16 cellular contexts compared by ENCODE assay signal in genomic region chr7:126005064-126005463, GRCh38.
DNase-seq lines count a peak whose midpoint lies in the region; ATAC-seq and TF ChIP-seq lines count a peak whose summit lies in the region.
"Had no signal": no experiment of that assay in that cellular context is flagged by ENCODE, and none has a peak within 500 bp of the region (broad histone marks: within the 10 kb centered on the region; RNA-seq: fewer than 3 reads in every experiment).

No MANE protein-coding gene starts in this region.

- DNase-seq in WTC11 (ENCODE audit: low spot score) (no peak), neural crest cell (ENCODE audit: low read depth, low spot score) (no peak), coronary artery (ENCODE audit: low spot score) (no peak), vagina (ENCODE audit: extremely low spot score in 2 of 2) (no peak)
- no peak for DNase-seq in activated CD8-positive, alpha-beta memory T cell treated with anti-CD3 and anti-CD28 coated beads for 24 hours
- DNase-seq: C1 segment of cervical spinal cord; Calu3; CD4-positive, alpha-beta memory T cell; COR-L47; DMS53; DMS79 treated with DMSO at 0.1 percent for 48 hours; GF-D8; HFFc6 had no signal

- ATAC-seq in GM19463 (IDR thresholded peaks at IDR 0.05; ENCODE audit: unreplicated experiment) (peak; percentile 49), WTC11 (no peak)
- ATAC-seq: GM23338 had no signal

- no peaks in the 10 kb centered on the region for H3K4me1 ChIP-seq in vagina

- H3K4me3 ChIP-seq in coronary artery (no peak overlapping the region), vagina (no peak overlapping the region)
- H3K4me3 ChIP-seq: GM23338, HAP-1 had no signal

- peak overlapping the region; percentile 50; the same call in 1 of the 2 replicates for H3K27ac Mint-ChIP-seq in WTC11
- H3K27ac Mint-ChIP-seq in neural crest cell (ENCODE audit: unreplicated experiment): peak overlapping the region; percentile 8
- H3K27ac Mint-ChIP-seq: CD4-positive, alpha-beta memory T cell; GM23338; HFFc6 had no signal

- intact Hi-C loops in vagina (cut with DNase I): no loop called here

- H3K27me3 Mint-ChIP-seq in WTC11 (ENCODE audit: low read depth): no peaks in the 10 kb centered on the region; the same call in 1 of the 2 replicates
- no peaks in the 10 kb centered on the region for H3K27me3 Mint-ChIP-seq in neural crest cell (ENCODE audit: low read depth)
- H3K27me3 Mint-ChIP-seq: CD4-positive, alpha-beta memory T cell had no signal

- no peaks in the 10 kb centered on the region for H3K27me3 ChIP-seq in vagina

- H3K9me3 Mint-ChIP-seq in WTC11: 0 out of 2 replicates have a peak, but pooled peaks cover 4% of the 10 kb centered on the region
- H3K9me3 Mint-ChIP-seq in neural crest cell: no peaks in the 10 kb centered on the region
- H3K9me3 Mint-ChIP-seq: GM23338 had no signal

- H3K4me3 Mint-ChIP-seq in WTC11 (no peak overlapping the region), neural crest cell (no peak overlapping the region)
- H3K4me3 Mint-ChIP-seq: CD4-positive, alpha-beta memory T cell; GM23338; HFFc6 had no signal

- H3K27ac ChIP-seq in coronary artery (no peak overlapping the region), vagina (no peak overlapping the region)

- no peak for TF ChIP-seq POLR2A in vagina (IDR thresholded peaks at IDR 0.05)

- H3K4me1 Mint-ChIP-seq in WTC11: peaks cover 77% of the 10 kb centered on the region
- H3K4me1 Mint-ChIP-seq in neural crest cell: peaks cover 12% of the 10 kb centered on the region
- H3K4me1 Mint-ChIP-seq: CD4-positive, alpha-beta memory T cell had no signal

- no peaks in the 10 kb centered on the region for H3K9me3 ChIP-seq in vagina
- H3K9me3 ChIP-seq: HAP-1 had no signal

- POLR2A ChIA-PET in WTC11 (lab: Charles Lee): no interaction called here

- no peaks in the 10 kb centered on the region for H3K36me3 ChIP-seq in vagina
- H3K36me3 ChIP-seq: HAP-1 had no signal

- CTCF ChIA-PET in WTC11 (lab: Charles Lee): no interaction called here

- TF ChIP-seq CTCF in WTC11 (IDR thresholded peaks at IDR 0.05) (no peak), neural crest cell (conservative IDR thresholded peaks at IDR 0.05) (no peak), coronary artery (IDR thresholded peaks at IDR 0.05) (no peak), vagina (IDR thresholded peaks at IDR 0.05) (no peak)

- peaks cover 71% of the 10 kb centered on the region for H3K36me3 Mint-ChIP-seq in WTC11
- H3K36me3 Mint-ChIP-seq in neural crest cell (ENCODE audit: low read depth): no peaks in the 10 kb centered on the region
- H3K36me3 Mint-ChIP-seq: CD4-positive, alpha-beta memory T cell had no signal

TF ChIP-seq in WTC11, 78 proteins besides CTCF, POLR2A, EP300 and RAD21 (continues in another document):
- no peak for TF ChIP-seq TP53 (CRISPR knock-in tag; IDR thresholded peaks at IDR 0.05)
- no peak for TF ChIP-seq MAX (CRISPR knock-in tag; IDR thresholded peaks at IDR 0.05)
- TF ChIP-seq MXD4 (CRISPR knock-in tag; IDR thresholded peaks at IDR 0.05; ENCODE audit: borderline replicate concordance): no peak
- TF ChIP-seq ZBTB43 (CRISPR knock-in tag; IDR thresholded peaks at IDR 0.05): no peak
- no peak for TF ChIP-seq KAT7 (CRISPR knock-in tag; IDR thresholded peaks at IDR 0.05; ENCODE audit: borderline replicate concordance)
- TF ChIP-seq HMGXB4 (CRISPR knock-in tag; IDR thresholded peaks at IDR 0.05): no peak
- no peak for TF ChIP-seq ARID4B (CRISPR knock-in tag; IDR thresholded peaks at IDR 0.05; ENCODE audit: borderline replicate concordance)
- TF ChIP-seq, protein P1, sequence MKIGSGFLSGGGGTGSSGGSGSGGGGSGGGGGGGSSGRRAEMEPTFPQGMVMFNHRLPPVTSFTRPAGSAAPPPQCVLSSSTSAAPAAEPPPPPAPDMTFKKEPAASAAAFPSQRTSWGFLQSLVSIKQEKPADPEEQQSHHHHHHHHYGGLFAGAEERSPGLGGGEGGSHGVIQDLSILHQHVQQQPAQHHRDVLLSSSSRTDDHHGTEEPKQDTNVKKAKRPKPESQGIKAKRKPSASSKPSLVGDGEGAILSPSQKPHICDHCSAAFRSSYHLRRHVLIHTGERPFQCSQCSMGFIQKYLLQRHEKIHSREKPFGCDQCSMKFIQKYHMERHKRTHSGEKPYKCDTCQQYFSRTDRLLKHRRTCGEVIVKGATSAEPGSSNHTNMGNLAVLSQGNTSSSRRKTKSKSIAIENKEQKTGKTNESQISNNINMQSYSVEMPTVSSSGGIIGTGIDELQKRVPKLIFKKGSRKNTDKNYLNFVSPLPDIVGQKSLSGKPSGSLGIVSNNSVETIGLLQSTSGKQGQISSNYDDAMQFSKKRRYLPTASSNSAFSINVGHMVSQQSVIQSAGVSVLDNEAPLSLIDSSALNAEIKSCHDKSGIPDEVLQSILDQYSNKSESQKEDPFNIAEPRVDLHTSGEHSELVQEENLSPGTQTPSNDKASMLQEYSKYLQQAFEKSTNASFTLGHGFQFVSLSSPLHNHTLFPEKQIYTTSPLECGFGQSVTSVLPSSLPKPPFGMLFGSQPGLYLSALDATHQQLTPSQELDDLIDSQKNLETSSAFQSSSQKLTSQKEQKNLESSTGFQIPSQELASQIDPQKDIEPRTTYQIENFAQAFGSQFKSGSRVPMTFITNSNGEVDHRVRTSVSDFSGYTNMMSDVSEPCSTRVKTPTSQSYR (CRISPR knock-in tag; IDR thresholded peaks at IDR 0.05): no peak
- no peak for TF ChIP-seq FOXP4 (CRISPR knock-in tag; IDR thresholded peaks at IDR 0.05)
